In the genomic region with DNA sequence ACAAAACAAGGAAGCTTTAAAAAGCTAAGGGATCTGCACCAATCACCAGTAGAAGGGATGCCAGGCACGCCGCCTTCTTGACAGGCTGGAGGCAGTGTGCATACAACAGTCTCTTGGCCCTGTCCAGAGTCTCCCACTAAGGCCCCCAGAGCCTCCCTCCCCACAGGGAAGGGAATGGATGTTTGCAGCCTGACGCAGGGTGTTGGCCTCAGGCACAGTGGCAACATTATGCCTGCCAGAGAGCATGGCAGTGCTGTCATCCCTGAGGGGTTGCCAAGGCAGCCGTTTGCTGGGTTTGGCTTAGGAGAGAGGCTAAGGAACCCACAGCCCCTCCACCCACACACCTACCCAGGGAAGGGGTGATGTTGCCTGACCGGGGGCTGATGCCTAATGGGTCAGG, we compare ENCODE assay signal across 10 cellular contexts. TPM values are rescaled to one million over a fixed set of nuclear protein-coding genes. Genes with fewer than 3 reads are reported as not detected.
DNase-seq lines count a peak whose midpoint lies in the region; FAIRE-seq and TF ChIP-seq lines count a peak whose summit lies in the region.
"Had no signal": no experiment of that assay in that cellular context is flagged by ENCODE, and none has a peak within 500 bp of the region (broad histone marks: within the 10 kb centered on the region; RNA-seq: fewer than 3 reads in every experiment).

No MANE protein-coding gene starts in this region.

- no peak for DNase-seq in T-helper 2 cell treated with Interferon-gamma antibody and Interleukin-4, amounts not matched to agents 5 μg/mL and 100 μg/mL, for 36 hours (ENCODE audit: low spot score)
- DNase-seq in T-helper 2 cell: no peak
- DNase-seq in amygdala (lab: John Stamatoyannopoulos, UW): peak in 52 of 56 donors; percentile 14 to 91 (median 68)
- peak; percentile 64 for DNase-seq in inferior parietal cortex (ENCODE audit: extremely low spot score)
- no peak for DNase-seq in activated effector memory CD4-positive, alpha-beta T cell treated with Interleukin-2 at 50 U/mL for 16 hours
- DNase-seq in GM12892 (ENCODE audit: insufficient read length): no peak
- no peak for DNase-seq in vagina (ENCODE audit: extremely low spot score in 2 of 2)
- DNase-seq: activated CD4-positive, CD25-positive, alpha-beta regulatory T cell had no signal

- peaks cover 25% of the 10 kb centered on the region for H3K36me3 Mint-ChIP-seq in T-helper 2 cell treated with Interferon-gamma antibody and Interleukin-4, amounts not matched to agents 5 μg/mL and 100 μg/mL, for 36 hours (ENCODE audit: low read depth)

- H3K27ac Mint-ChIP-seq in T-helper 2 cell treated with Interferon-gamma antibody and Interleukin-4, amounts not matched to agents 5 μg/mL and 100 μg/mL, for 36 hours: peak overlapping the region; percentile 31

- no peaks in the 10 kb centered on the region for H3K27me3 Mint-ChIP-seq in T-helper 2 cell treated with Interferon-gamma antibody and Interleukin-4, amounts not matched to agents 5 μg/mL and 100 μg/mL, for 36 hours (ENCODE audit: low read depth)

- H3K36me3 ChIP-seq in stomach smooth muscle (ENCODE audit: control insufficient read depth in 2 of 2, insufficient read depth in 2 of 2, low read length in 2 of 2) (peaks cover 0 to 2% of the 10 kb centered on the region in 2 donors), vagina (no peaks in the 10 kb centered on the region)

- peaks cover 69% of the 10 kb centered on the region for H3K4me1 ChIP-seq in stomach smooth muscle (ENCODE audit: control insufficient read depth, insufficient read depth, low read length)
- H3K4me1 ChIP-seq in vagina: peaks cover 37% of the 10 kb centered on the region

- H3K4me1 Mint-ChIP-seq in T-helper 2 cell treated with Interferon-gamma antibody and Interleukin-4, amounts not matched to agents 5 μg/mL and 100 μg/mL, for 36 hours (ENCODE audit: low read depth): peaks cover 48% of the 10 kb centered on the region

- no peak for FAIRE-seq in GM12892 (lab: Jason Lieb, UNC)

- peak overlapping the region; percentile 80 for H3K4me3 Mint-ChIP-seq in T-helper 2 cell treated with Interferon-gamma antibody and Interleukin-4, amounts not matched to agents 5 μg/mL and 100 μg/mL, for 36 hours

- TF ChIP-seq CTCF in vagina (IDR thresholded peaks at IDR 0.05): no peak

- TF ChIP-seq POLR2A in GM12892 (IDR thresholded peaks at IDR 0.05; ENCODE audit: low read depth, low read length) (no peak), vagina (IDR thresholded peaks at IDR 0.05) (no peak)

- H3K9me3 Mint-ChIP-seq in T-helper 2 cell treated with Interferon-gamma antibody and Interleukin-4, amounts not matched to agents 5 μg/mL and 100 μg/mL, for 36 hours: no peaks in the 10 kb centered on the region

- intact Hi-C loops in vagina (cut with DNase I): no loop called here

- H3K9me3 ChIP-seq in stomach smooth muscle (ENCODE audit: control insufficient read depth in 2 of 2, low read length in 2 of 2) (no peaks in the 10 kb centered on the region), vagina (no peaks in the 10 kb centered on the region)

- H3K9ac ChIP-seq in stomach smooth muscle (ENCODE audit: low read length in 2 of 2): peak overlapping the region in 1 of 2 donors; percentile 10

- H3K27ac ChIP-seq in stomach smooth muscle (ENCODE audit: low read length): peak overlapping the region; percentile 66
- no peak overlapping the region for H3K27ac ChIP-seq in vagina
- H3K27ac ChIP-seq: 22Rv1 had no signal

- H3K27me3 ChIP-seq in stomach smooth muscle (ENCODE audit: control insufficient read depth in 1 of 2, insufficient read depth in 2 of 2, low read length in 2 of 2) (no peaks in the 10 kb centered on the region), vagina (no peaks in the 10 kb centered on the region)

- H3K4me3 ChIP-seq in stomach smooth muscle (ENCODE audit: low read length in 2 of 2) (peak overlapping the region; percentile 8 to 23), vagina (peak overlapping the region in 1 of 2 donors; percentile 5)

RNA-seq across cellular contexts. Expression of a gene that starts 4.8 kb away (rescaled TPM):
- 2.1 TPM for polyA plus RNA-seq in GM12892 (2012; ENCODE audit: missing spikeins)
- 16.2 TPM for total RNA-seq in vagina

RNA-seq across cellular contexts. Expression of a gene that starts 18.4 kb away (rescaled TPM):
- polyA plus RNA-seq in GM12892 (2012; ENCODE audit: missing spikeins): not detected
- 0.25 TPM for total RNA-seq in vagina

RNA-seq across cellular contexts. Expression of a gene that starts 38.7 kb away (rescaled TPM):
- 93.4 TPM for polyA plus RNA-seq in GM12892 (2012; ENCODE audit: missing spikeins)
- total RNA-seq in vagina: 94.8 TPM

Comparison
In these comparisons a context has a peak if more than half of its experiments do, and no peak if none do; other contexts are left out.
1. DNase-seq: peak in amygdala (52 of 56) and inferior parietal cortex (single experiment); none in T-helper 2 cell treated with Interferon-gamma antibody and Interleukin-4, amounts not matched to agents 5 μg/mL and 100 μg/mL, for 36 hours (single experiment), T-helper 2 cell (0 of 5), activated effector memory CD4-positive, alpha-beta T cell treated with Interleukin-2 at 50 U/mL for 16 hours (single experiment), GM12892 (single experiment) and vagina (0 of 2).